In genomic region chr10:86821600-86821999, GRCh38 we compare ENCODE assay signal across 26 cellular contexts.
DNase-seq lines count a peak whose midpoint lies in the region; ATAC-seq and TF ChIP-seq lines count a peak whose summit lies in the region.
"Had no signal": no experiment of that assay in that cellular context is flagged by ENCODE, and none has a peak within 500 bp of the region (broad histone marks: within the 10 kb centered on the region; RNA-seq: fewer than 3 reads in every experiment).

No MANE protein-coding gene starts in this region.

- ATAC-seq in Right ventricle myocardium superior (ENCODE audit: poor library complexity) (peak; percentile 59), GM19452 (IDR thresholded peaks at IDR 0.05; ENCODE audit: unreplicated experiment) (no peak)
- ATAC-seq: activated T-cell treated with anti-CD3 and anti-CD28 coated beads, Interleukin-2, amount 50 U/mL, for 4 hours; gastroesophageal sphincter; GM12878; left lobe of liver; stimulated activated naive CD8-positive, alpha-beta T cell treated with anti-CD3 and anti-CD28 coated beads, Interleukin-15, amount 100 ng/mL, for 72 hours; T-helper 17 cell had no signal

- H3K4me3 ChIP-seq in brain microvascular endothelial cell (ENCODE audit: low read depth, low read length) (no peak overlapping the region), foreskin fibroblast (ENCODE audit: low read depth in 1 of 2, low read length in 2 of 2) (no peak overlapping the region), testis (no peak overlapping the region)
- H3K4me3 ChIP-seq: gastroesophageal sphincter, GM12878, skin epidermis, thyroid gland had no signal

- TF ChIP-seq CTCF in brain microvascular endothelial cell (IDR thresholded peaks at IDR 0.05; ENCODE audit: low read depth, low read length, missing control alignments) (no peak), foreskin fibroblast (IDR thresholded peaks at IDR 0.05; ENCODE audit: low read depth, low read length) (no peak), testis (IDR thresholded peaks at IDR 0.05) (no peak)

- in situ Hi-C loops in brain microvascular endothelial cell (cut with HindIII; ENCODE audit: low pct_ligation_motif_present, low sequenced_read_pairs) = no loop called here

- peaks cover 2% of the 10 kb centered on the region for H3K4me1 ChIP-seq in testis
- H3K4me1 ChIP-seq: thyroid gland had no signal

- H3K9me3 ChIP-seq in testis = no peaks in the 10 kb centered on the region
- H3K9me3 ChIP-seq: gastroesophageal sphincter, SK-N-SH, thyroid gland had no signal

- no peaks in the 10 kb centered on the region for H3K36me3 ChIP-seq in brain microvascular endothelial cell (replicated peaks)
- no peaks in the 10 kb centered on the region for H3K36me3 ChIP-seq in testis (ENCODE audit: low read depth, missing control alignments)
- H3K36me3 ChIP-seq: gastroesophageal sphincter, thyroid gland had no signal

- TF ChIP-seq POLR2A in testis (IDR thresholded peaks at IDR 0.05) = no peak

- WGBS in testis, 2 donors = 39% methylated on average over 3 of the region's 3 CpGs

- DNase-seq in Right ventricle myocardium superior = no peak
- DNase-seq in cardiac septum (ENCODE audit: low spot score) = no peak
- DNase-seq in brain microvascular endothelial cell = peak; percentile 23
- DNase-seq in foreskin fibroblast = peak; percentile 9 to 25
- DNase-seq in testis = peak; percentile 27
- DNase-seq in NK-92 treated with Interleukin-12 subunit alpha and Interleukin-12 subunit beta, amount 100 ng/mL, for 24 hours (lab: John Stamatoyannopoulos, UW) = no peak
- no peak for DNase-seq in T1000 (lab: John Stamatoyannopoulos, UW)
- DNase-seq: 8988T; activated CD4-positive, alpha-beta T cell treated with anti-CD3 and anti-CD28 coated beads for 4 hours; activated T-cell treated with anti-CD3 and anti-CD28 coated beads, Interleukin-2, amount 50 U/mL, for 4 hours; effector CD4-positive, alpha-beta T cell; hippocampal formation; NCI-H1436 treated with DMSO at 0.1 percent for 48 hours; NCI-H2107; NCI-H446 treated with DMSO at 0.1 percent for 48 hours; NCI-H82; occipital lobe; SK-N-SH; stimulated activated naive CD8-positive, alpha-beta T cell treated with anti-CD3 and anti-CD28 coated beads, Interleukin-15, amount 100 ng/mL, for 72 hours; T-helper 17 cell; thyroid gland had no signal

- intact Hi-C loops in Right ventricle myocardium superior (cut with DNase I) (no loop called here), cardiac septum (cut with DNase I) (no loop called here), testis (cut with DNase I; ENCODE audit: low total_unique reads) (no loop called here)

- H3K27me3 ChIP-seq in brain microvascular endothelial cell (replicated peaks) (no peaks in the 10 kb centered on the region), testis (no peaks in the 10 kb centered on the region)
- H3K27me3 ChIP-seq: gastroesophageal sphincter, thyroid gland had no signal

- H3K27ac ChIP-seq in brain microvascular endothelial cell (no peak overlapping the region), testis (no peak overlapping the region)
- H3K27ac ChIP-seq: gastroesophageal sphincter, skin epidermis, thyroid gland had no signal

Comparison
In these comparisons a context has a peak if more than half of its experiments do, and no peak if none do; other contexts are left out.
1. DNase-seq: peak in brain microvascular endothelial cell (single experiment), foreskin fibroblast (2 of 2) and testis (single experiment); none in Right ventricle myocardium superior (single experiment), cardiac septum (single experiment), NK-92 treated with Interleukin-12 subunit alpha and Interleukin-12 subunit beta, amount 100 ng/mL, for 24 hours (single experiment) and T1000 (single experiment).